8 cellular contexts compared by ENCODE assay signal in the genomic region with DNA sequence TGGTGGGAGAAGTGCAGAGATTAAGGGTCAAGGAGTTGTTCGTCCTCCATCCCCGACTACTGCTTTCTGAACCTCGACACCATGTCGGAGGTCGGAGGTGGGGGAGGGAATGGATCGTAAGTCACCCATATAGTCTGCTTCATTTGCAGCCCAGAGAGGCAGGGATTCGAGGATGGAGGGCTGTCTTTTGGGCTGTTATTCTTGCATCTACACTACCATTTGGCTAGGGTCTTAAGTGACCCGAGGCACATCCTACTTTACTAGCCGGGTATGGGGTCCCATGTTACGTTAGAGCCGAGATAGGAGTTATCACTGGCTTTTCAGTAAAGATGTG. TPM values are rescaled to one million over a fixed set of nuclear protein-coding genes. Genes with fewer than 3 reads are reported as not detected.
DNase-seq lines count a peak whose midpoint lies in the region; ATAC-seq lines count a peak whose summit lies in the region.

No MANE protein-coding gene starts in this region.

- no peaks in the 10 kb centered on the region for H3K9me3 Mint-ChIP-seq in activated T-helper 2 cell treated with anti-CD3 and anti-CD28 coated beads, Interferon-gamma antibody, Interleukin-2, Interleukin-4, amounts not matched to agents 10 μg/mL and 5 μg/mL and 100 μg/mL, durations not matched to agents 14 hours and 24 hours and 36 hours

- no peak for ATAC-seq in HG03457 (IDR thresholded peaks at IDR 0.05; ENCODE audit: unreplicated experiment)
- no peak for ATAC-seq in GM18909 (IDR thresholded peaks at IDR 0.05; ENCODE audit: poor library complexity, unreplicated experiment)

- H3K27me3 ChIP-seq in iPS-20b (ENCODE audit: insufficient read depth, low read length) = no peaks in the 10 kb centered on the region
- no peaks in the 10 kb centered on the region for H3K27me3 ChIP-seq in stomach smooth muscle (ENCODE audit: control insufficient read depth in 1 of 2, insufficient read depth in 2 of 2, low read length in 2 of 2)

- H3K4me3 Mint-ChIP-seq in activated T-helper 2 cell treated with anti-CD3 and anti-CD28 coated beads, Interferon-gamma antibody, Interleukin-2, Interleukin-4, amounts not matched to agents 10 μg/mL and 5 μg/mL and 100 μg/mL, durations not matched to agents 14 hours and 24 hours and 36 hours (ENCODE audit: low read depth) = peak overlapping the region; percentile 86

- no peaks in the 10 kb centered on the region for H3K4me1 ChIP-seq in iPS-20b (ENCODE audit: insufficient read depth, low read length)
- peaks cover 32% of the 10 kb centered on the region for H3K4me1 ChIP-seq in stomach smooth muscle (ENCODE audit: control insufficient read depth, insufficient read depth, low read length)

- intact Hi-C loops in activated T-helper 2 cell treated with anti-CD3 and anti-CD28 coated beads, Interferon-gamma antibody, Interleukin-2, Interleukin-4, amounts not matched to agents 10 μg/mL and 5 μg/mL and 100 μg/mL, durations not matched to agents 14 hours and 24 hours and 36 hours (cut with micrococcal nuclease) = loop anchor here (5.0 kb wide), 1 partner anchor 93 kb away; the partner anchor contains the start of gene ARHGAP30

- peaks cover 79% of the 10 kb centered on the region for H3K36me3 Mint-ChIP-seq in activated T-helper 2 cell treated with anti-CD3 and anti-CD28 coated beads, Interferon-gamma antibody, Interleukin-2, Interleukin-4, amounts not matched to agents 10 μg/mL and 5 μg/mL and 100 μg/mL, durations not matched to agents 14 hours and 24 hours and 36 hours (ENCODE audit: low read depth)

- DNase-seq in SIG-M5 treated with dmso at 0.1 percent for 504 hours (lab: John Stamatoyannopoulos, UW; ENCODE audit: unreplicated experiment) (peak; percentile 53), SIG-M5 (lab: John Stamatoyannopoulos, UW) (no peak), HuH-7 (ENCODE audit: low spot score) (no peak)
- no peak for DNase-seq in activated T-helper 2 cell treated with anti-CD3 and anti-CD28 coated beads, Interferon-gamma antibody, Interleukin-2, Interleukin-4, amounts not matched to agents 10 μg/mL and 5 μg/mL and 100 μg/mL, durations not matched to agents 14 hours and 24 hours and 36 hours (ENCODE audit: low spot score)

- no peaks in the 10 kb centered on the region for H3K27me3 Mint-ChIP-seq in activated T-helper 2 cell treated with anti-CD3 and anti-CD28 coated beads, Interferon-gamma antibody, Interleukin-2, Interleukin-4, amounts not matched to agents 10 μg/mL and 5 μg/mL and 100 μg/mL, durations not matched to agents 14 hours and 24 hours and 36 hours (ENCODE audit: low read depth)

- H3K27ac Mint-ChIP-seq in activated T-helper 2 cell treated with anti-CD3 and anti-CD28 coated beads, Interferon-gamma antibody, Interleukin-2, Interleukin-4, amounts not matched to agents 10 μg/mL and 5 μg/mL and 100 μg/mL, durations not matched to agents 14 hours and 24 hours and 36 hours = peak overlapping the region; percentile 92

- H3K9me3 ChIP-seq in iPS-20b (ENCODE audit: insufficient read depth, low read depth, low read length) (no peaks in the 10 kb centered on the region), stomach smooth muscle (ENCODE audit: control insufficient read depth in 2 of 2, low read length in 2 of 2) (no peaks in the 10 kb centered on the region)

- peak overlapping the region; percentile 35 for H3K27ac ChIP-seq in iPS-20b (ENCODE audit: low read length)
- peak overlapping the region; percentile 83 for H3K27ac ChIP-seq in stomach smooth muscle (ENCODE audit: low read length)

- H3K36me3 ChIP-seq in iPS-20b (ENCODE audit: insufficient read depth, low read depth, low read length) = peaks cover 52% of the 10 kb centered on the region
- peaks cover 9 to 40% of the 10 kb centered on the region in 2 donors for H3K36me3 ChIP-seq in stomach smooth muscle (ENCODE audit: control insufficient read depth in 2 of 2, insufficient read depth in 2 of 2, low read length in 2 of 2)

- H3K9ac ChIP-seq in iPS-20b (ENCODE audit: low read depth, low read length) = peak overlapping the region; percentile 78
- peak overlapping the region; percentile 87 to 89 for H3K9ac ChIP-seq in stomach smooth muscle (ENCODE audit: low read length in 2 of 2)

- peak overlapping the region; percentile 85 for H3K4me3 ChIP-seq in iPS-20b (ENCODE audit: low read length)
- peak overlapping the region; percentile 90 to 97 for H3K4me3 ChIP-seq in stomach smooth muscle (ENCODE audit: low read length in 2 of 2)

- H3K4me1 Mint-ChIP-seq in activated T-helper 2 cell treated with anti-CD3 and anti-CD28 coated beads, Interferon-gamma antibody, Interleukin-2, Interleukin-4, amounts not matched to agents 10 μg/mL and 5 μg/mL and 100 μg/mL, durations not matched to agents 14 hours and 24 hours and 36 hours (ENCODE audit: low read depth) = peaks cover 44% of the 10 kb centered on the region

RNA-seq across cellular contexts. Expression of gene USP21, which starts 0.6 kb away (rescaled TPM):
- total RNA-seq in activated T-helper 2 cell treated with anti-CD3 and anti-CD28 coated beads, Interferon-gamma antibody, Interleukin-2, Interleukin-4, amounts not matched to agents 10 μg/mL and 5 μg/mL and 100 μg/mL, durations not matched to agents 14 hours and 24 hours and 36 hours = 31.9 and 33.0 TPM in 2 replicates

RNA-seq across cellular contexts. Expression of gene UFC1, which starts 6.1 kb away (rescaled TPM):
- total RNA-seq in activated T-helper 2 cell treated with anti-CD3 and anti-CD28 coated beads, Interferon-gamma antibody, Interleukin-2, Interleukin-4, amounts not matched to agents 10 μg/mL and 5 μg/mL and 100 μg/mL, durations not matched to agents 14 hours and 24 hours and 36 hours = 91.5 and 91.8 TPM in 2 replicates

RNA-seq across cellular contexts. Expression of gene PPOX, which starts 6.3 kb away (rescaled TPM):
- total RNA-seq in activated T-helper 2 cell treated with anti-CD3 and anti-CD28 coated beads, Interferon-gamma antibody, Interleukin-2, Interleukin-4, amounts not matched to agents 10 μg/mL and 5 μg/mL and 100 μg/mL, durations not matched to agents 14 hours and 24 hours and 36 hours = 35.6 and 36.5 TPM in 2 replicates

RNA-seq across cellular contexts. Expression of gene B4GALT3, which starts 17.4 kb away (rescaled TPM):
- 57.5 and 57.6 TPM in 2 replicates for total RNA-seq in activated T-helper 2 cell treated with anti-CD3 and anti-CD28 coated beads, Interferon-gamma antibody, Interleukin-2, Interleukin-4, amounts not matched to agents 10 μg/mL and 5 μg/mL and 100 μg/mL, durations not matched to agents 14 hours and 24 hours and 36 hours

RNA-seq across cellular contexts. Expression of gene DEDD, which starts 27.4 kb away (rescaled TPM):
- 37.5 and 40.3 TPM in 2 replicates for total RNA-seq in activated T-helper 2 cell treated with anti-CD3 and anti-CD28 coated beads, Interferon-gamma antibody, Interleukin-2, Interleukin-4, amounts not matched to agents 10 μg/mL and 5 μg/mL and 100 μg/mL, durations not matched to agents 14 hours and 24 hours and 36 hours
